In the genomic region with DNA sequence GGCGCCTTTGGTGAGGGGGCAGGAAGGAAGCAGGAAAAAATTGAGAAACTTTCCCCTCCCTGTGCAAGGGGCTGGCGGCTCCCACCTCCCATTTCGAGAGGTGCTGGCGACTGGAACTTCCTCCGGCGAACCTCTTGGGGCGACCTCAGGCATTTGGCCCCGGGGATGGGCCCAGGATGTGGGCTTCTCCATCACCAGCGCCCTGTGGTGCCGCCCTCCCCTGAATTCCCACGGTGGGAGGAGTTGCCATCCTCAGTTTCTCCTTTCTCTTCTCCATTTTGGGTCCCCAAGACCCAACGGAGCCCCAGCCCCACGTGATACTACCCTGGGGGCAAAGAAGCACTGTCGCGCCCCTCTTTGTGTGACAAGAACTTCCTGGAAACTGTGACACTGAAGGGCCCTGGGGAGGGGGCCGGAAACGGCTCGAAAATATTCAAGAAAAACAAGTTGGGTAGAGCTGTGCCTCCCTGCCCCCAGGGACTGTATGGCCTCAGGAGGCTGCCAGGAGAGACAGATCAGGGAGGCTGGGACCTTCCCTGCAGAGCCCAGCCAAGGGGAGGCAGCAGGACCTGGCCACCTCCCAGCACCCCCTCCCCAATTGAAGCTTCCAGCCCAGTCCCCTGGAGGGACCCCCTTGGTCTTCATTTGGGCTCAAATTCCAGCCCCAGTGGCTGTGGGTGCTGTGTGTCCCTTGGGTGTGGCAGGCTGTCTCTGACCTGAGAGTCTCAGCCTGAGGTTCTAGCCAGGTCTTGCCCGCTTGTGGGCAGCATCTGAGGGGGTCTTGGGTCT, we compare ENCODE assay signal across 8 cellular contexts. TPM values are rescaled to one million over a fixed set of nuclear protein-coding genes. Genes with fewer than 3 reads are reported as not detected.
DNase-seq lines count a peak whose midpoint lies in the region; FAIRE-seq and TF ChIP-seq lines count a peak whose summit lies in the region.

No MANE protein-coding gene starts in this region.

- H3K9ac ChIP-seq in SU-DHL-6 (ENCODE audit: low read length) (peak overlapping the region; percentile 82), adipocyte (ENCODE audit: low read length) (peak overlapping the region; percentile 95), iPS-20b (ENCODE audit: low read depth, low read length) (peak overlapping the region; percentile 75)

- H3K4me1 ChIP-seq in adipocyte (ENCODE audit: control insufficient read depth, insufficient read depth, low read length): peaks cover 10% of the 10 kb centered on the region
- peaks cover 9% of the 10 kb centered on the region; the same call in 1 of the 2 replicates for H3K4me1 ChIP-seq in iPS-20b (ENCODE audit: insufficient read depth, low read length)

- H3K9me2 ChIP-seq in SU-DHL-6 (replicated peaks; ENCODE audit: insufficient read depth, low read length): no peaks in the 10 kb centered on the region

- H3K36me3 ChIP-seq in H7 (replicated peaks; ENCODE audit: control insufficient read depth, insufficient read depth, low read length) (no peaks in the 10 kb centered on the region), SU-DHL-6 (ENCODE audit: low read length) (no peaks in the 10 kb centered on the region), adipocyte (ENCODE audit: control insufficient read depth, insufficient read depth, low read length, severe bottlenecking) (no peaks in the 10 kb centered on the region), iPS-20b (ENCODE audit: insufficient read depth, low read depth, low read length) (no peaks in the 10 kb centered on the region)

- CTCF ChIA-PET in AG04450 (lab: Charles Lee): interaction anchor here (1.1 to 2.0 kb wide), 2 partner anchors 21 to 41 kb away, joined by 3 to 6 read pairs; no protein-coding TSS in a partner anchor

- peaks cover 7% of the 10 kb centered on the region for H3K27me3 ChIP-seq in AG04450 (ENCODE audit: control insufficient read depth, insufficient read depth, low read length)
- no peaks in the 10 kb centered on the region for H3K27me3 ChIP-seq in H7 (ENCODE audit: control insufficient read depth, insufficient read depth, low read length)
- H3K27me3 ChIP-seq in SU-DHL-6 (ENCODE audit: low read length): no peaks in the 10 kb centered on the region
- H3K27me3 ChIP-seq in adipocyte (replicated peaks; ENCODE audit: control insufficient read depth, insufficient read depth, low read length): peaks cover 1% of the 10 kb centered on the region
- no peaks in the 10 kb centered on the region for H3K27me3 ChIP-seq in iPS-20b (ENCODE audit: insufficient read depth, low read length)

- H3K27ac ChIP-seq in AG04450 (ENCODE audit: low read depth, low read length): peak overlapping the region; percentile 47
- peak overlapping the region; percentile 88 for H3K27ac ChIP-seq in SU-DHL-6 (ENCODE audit: low read depth, low read length)
- H3K27ac ChIP-seq in iPS-20b (ENCODE audit: low read length): no peak overlapping the region

- H3K9me3 ChIP-seq in AG04450 (ENCODE audit: control insufficient read depth, insufficient read depth, low read length): no peaks in the 10 kb centered on the region; the same call in 1 of the 2 replicates
- no peaks in the 10 kb centered on the region for H3K9me3 ChIP-seq in SU-DHL-6 (ENCODE audit: insufficient read depth, low read length)
- H3K9me3 ChIP-seq in adipocyte (ENCODE audit: control insufficient read depth, low read length): no peaks in the 10 kb centered on the region
- H3K9me3 ChIP-seq in iPS-20b (ENCODE audit: insufficient read depth, low read depth, low read length): no peaks in the 10 kb centered on the region

- H3K4me2 ChIP-seq in SU-DHL-6 (ENCODE audit: low read depth, low read length, poor library complexity, severe bottlenecking): peak overlapping the region; percentile 74

- no peak for FAIRE-seq in RCC 7860 (lab: Jason Lieb, UNC)

- TF ChIP-seq CTCF in AG04450 (IDR thresholded peaks at IDR 0.05; ENCODE audit: low read depth, low read length) (no peak), SU-DHL-6 (IDR thresholded peaks at IDR 0.05; ENCODE audit: insufficient read depth, low read length, poor library complexity, severe bottlenecking) (no peak)

- H2AFZ ChIP-seq in SU-DHL-6 (ENCODE audit: low read depth, low read length, severe bottlenecking): peak overlapping the region; percentile 44

- no peak for DNase-seq in AG04450 (ENCODE audit: low read depth, low spot score)
- DNase-seq in H7: peak; percentile 79
- DNase-seq in adipocyte (ENCODE audit: low read depth): peak; percentile 41
- peak; percentile 80 for DNase-seq in stimulated activated CD4-positive, alpha-beta T cell treated with anti-CD3 and anti-CD28 coated beads, Interleukin-1b, Interleukin-23, amount 100 ng/mL, for 48 hours
- DNase-seq in DMS153 treated with DMSO at 0.1 percent for 48 hours (lab: John Stamatoyannopoulos, UW; ENCODE audit: unreplicated experiment): no peak
- DNase-seq in RCC 7860 (ENCODE audit: low spot score): no peak

- H3K4me3 ChIP-seq in AG04450 (ENCODE audit: low read depth, low read length) (peak overlapping the region; percentile 92), H7 (ENCODE audit: insufficient read depth, low read depth, low read length) (peak overlapping the region; percentile 99), SU-DHL-6 (ENCODE audit: insufficient read depth, low read length, poor library complexity, severe bottlenecking) (peak overlapping the region; percentile 91), adipocyte (ENCODE audit: low read length) (peak overlapping the region; percentile 97), iPS-20b (ENCODE audit: low read length) (peak overlapping the region; percentile 79)

- peaks cover 16% of the 10 kb centered on the region for H3F3A ChIP-seq in SU-DHL-6 (ENCODE audit: insufficient read depth)

- POLR2A ChIA-PET in AG04450 (lab: Yijun Ruan, JAX): no interaction called here

- peaks cover 4% of the 10 kb centered on the region; the same call in 1 of the 2 replicates for H3K79me2 ChIP-seq in SU-DHL-6 (ENCODE audit: insufficient read depth, low read length)

- H4K20me1 ChIP-seq in SU-DHL-6 (ENCODE audit: low read depth, low read length): no peaks in the 10 kb centered on the region

RNA-seq across cellular contexts. Expression of a gene that starts 16.2 kb away (rescaled TPM):
- 0.17 TPM in 1 of 2 replicates, not detected in the other for polyA plus RNA-seq in AG04450 (2011; rRNA removed)
- 0.37 TPM in 1 of 2 replicates, not detected in the other for polyA minus RNA-seq in AG04450 (2011; rRNA and poly(A)+ RNA removed)
- 16.4 and 23.7 TPM in 2 replicates for total RNA-seq in H7 (2014; rRNA removed; shearing (Covaris generic))

RNA-seq across cellular contexts. Expression of a gene that starts 22.1 kb away (rescaled TPM):
- 80.5 and 81.4 TPM in 2 replicates for polyA plus RNA-seq in AG04450 (2011; rRNA removed)
- polyA minus RNA-seq in AG04450 (2011; rRNA and poly(A)+ RNA removed): 90.4 and 99.0 TPM in 2 replicates
- 39.4 and 43.0 TPM in 2 replicates for total RNA-seq in H7 (2014; rRNA removed; shearing (Covaris generic))

RNA-seq across cellular contexts. Expression of a gene that starts 34.5 kb away (rescaled TPM):
- 3.9 and 4.3 TPM in 2 replicates for polyA plus RNA-seq in AG04450 (2011; rRNA removed)
- 2.0 and 2.1 TPM in 2 replicates for polyA minus RNA-seq in AG04450 (2011; rRNA and poly(A)+ RNA removed)
- 4.7 and 5.6 TPM in 2 replicates for total RNA-seq in H7 (2014; rRNA removed; shearing (Covaris generic))

RNA-seq across cellular contexts. Expression of a gene that starts 37.5 kb away (rescaled TPM):
- polyA plus RNA-seq in AG04450 (2011; rRNA removed): 11.1 and 11.3 TPM in 2 replicates
- 9.8 and 11.7 TPM in 2 replicates for polyA minus RNA-seq in AG04450 (2011; rRNA and poly(A)+ RNA removed)
- 19.3 and 21.6 TPM in 2 replicates for total RNA-seq in H7 (2014; rRNA removed; shearing (Covaris generic))

RNA-seq across cellular contexts. Expression of a gene that starts 50.9 kb away (rescaled TPM):
- polyA plus RNA-seq in AG04450 (2011; rRNA removed): 143 and 155 TPM in 2 replicates
- 123 and 144 TPM in 2 replicates for polyA minus RNA-seq in AG04450 (2011; rRNA and poly(A)+ RNA removed)
- total RNA-seq in H7 (2014; rRNA removed; shearing (Covaris generic)): 354 and 378 TPM in 2 replicates

Comparison
In these comparisons a context has a peak if more than half of its experiments do, and no peak if none do; other contexts are left out.
1. DNase-seq: peak in H7 (single experiment), adipocyte (single experiment) and stimulated activated CD4-positive, alpha-beta T cell treated with anti-CD3 and anti-CD28 coated beads, Interleukin-1b, Interleukin-23, amount 100 ng/mL, for 48 hours (single experiment); none in AG04450 (single experiment), DMS153 treated with DMSO at 0.1 percent for 48 hours (single experiment) and RCC 7860 (single experiment).
2. Peak in every context shown above with its lines, with median percentiles within 50 percentile points of each other: H3K4me3 ChIP-seq and H3K9ac ChIP-seq.